Comparison of ENCODE assay signal across 15 cellular contexts in the genomic region with DNA sequence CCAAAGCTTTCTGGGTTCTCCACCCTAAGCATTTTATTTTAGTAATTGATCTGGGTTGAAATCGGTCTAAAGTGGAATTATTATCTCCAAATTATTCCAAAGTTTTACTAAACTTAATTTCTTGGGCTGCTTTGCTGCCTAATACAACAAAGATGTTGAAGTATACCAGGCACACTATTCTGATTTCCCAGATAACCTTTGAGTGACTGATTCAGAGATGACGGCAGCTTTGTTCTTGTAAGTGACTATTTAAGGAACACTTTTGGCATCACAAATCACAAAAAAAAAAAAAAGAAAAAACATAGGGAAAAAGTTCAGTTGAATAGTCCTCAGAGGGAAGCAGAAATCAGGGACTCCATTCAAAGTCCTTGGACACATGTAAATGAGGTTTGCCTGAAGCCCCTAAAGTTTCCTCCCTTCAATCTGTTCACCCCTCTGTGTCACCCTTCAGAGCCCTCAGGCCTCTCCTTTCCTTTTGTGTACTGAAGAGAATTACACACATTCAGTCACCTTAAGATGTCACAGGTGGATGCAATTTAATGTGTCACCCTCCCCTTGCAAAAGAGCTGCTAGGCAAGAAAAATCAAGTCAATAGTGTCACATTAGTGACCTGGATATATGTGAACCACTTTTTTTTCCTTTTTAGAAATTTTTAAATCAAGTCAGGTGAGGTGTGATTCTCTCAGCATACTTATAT.
DNase-seq lines count a peak whose midpoint lies in the region; ATAC-seq and TF ChIP-seq lines count a peak whose summit lies in the region.
"Had no signal": no experiment of that assay in that cellular context is flagged by ENCODE, and none has a peak within 500 bp of the region (broad histone marks: within the 10 kb centered on the region; RNA-seq: fewer than 3 reads in every experiment).

No MANE protein-coding gene starts in this region.

- peaks cover 2% of the 10 kb centered on the region for H3K4me1 ChIP-seq in right cardiac atrium (ENCODE audit: control insufficient read depth, insufficient read depth, low read length)
- H3K4me1 ChIP-seq: breast epithelium, gastroesophageal sphincter had no signal

- H3K27ac Mint-ChIP-seq in T-helper 17 cell = peak overlapping the region; percentile 75
- H3K27ac Mint-ChIP-seq in stimulated activated naive CD8-positive, alpha-beta T cell treated with anti-CD3 and anti-CD28 coated beads, Interleukin-15, Interleukin-2, amounts not matched to agents 100 ng/mL and 50 ng/mL, for 24 hours = peak overlapping the region; percentile 99
- H3K27ac Mint-ChIP-seq in osteocyte (ENCODE audit: unreplicated experiment) = no peak overlapping the region
- H3K27ac Mint-ChIP-seq: HFFc6, WTC11 had no signal

- TF ChIP-seq CTCF in omental fat pad (IDR thresholded peaks at IDR 0.05) (no peak), osteocyte (IDR thresholded peaks at IDR 0.05) (no peak)

- peaks cover 11% of the 10 kb centered on the region for H3K9me3 Mint-ChIP-seq in stimulated activated naive CD8-positive, alpha-beta T cell treated with anti-CD3 and anti-CD28 coated beads, Interleukin-15, Interleukin-2, amounts not matched to agents 100 ng/mL and 50 ng/mL, for 24 hours
- no peaks in the 10 kb centered on the region for H3K9me3 Mint-ChIP-seq in osteocyte (ENCODE audit: unreplicated experiment)
- H3K9me3 Mint-ChIP-seq: HFFc6, neural crest cell, WTC11 had no signal

- H3K27ac ChIP-seq in right cardiac atrium (ENCODE audit: low read length) (peak overlapping the region; percentile 52), epithelial cell of prostate (peak overlapping the region; percentile 9)
- H3K27ac ChIP-seq: breast epithelium, gastroesophageal sphincter had no signal

- ATAC-seq in right cardiac atrium (peak in 1 of 2 donors; percentile 76), left cardiac atrium (no peak), T-helper 17 cell (no peak), omental fat pad (ENCODE audit: low FRiP score) (no peak), HG02884 (IDR thresholded peaks at IDR 0.05; ENCODE audit: unreplicated experiment) (no peak)
- ATAC-seq: gastroesophageal sphincter, WTC11 had no signal

- peaks cover 2% of the 10 kb centered on the region for H3K36me3 Mint-ChIP-seq in T-helper 17 cell (ENCODE audit: low read depth)
- peaks cover 6% of the 10 kb centered on the region for H3K36me3 Mint-ChIP-seq in stimulated activated naive CD8-positive, alpha-beta T cell treated with anti-CD3 and anti-CD28 coated beads, Interleukin-15, Interleukin-2, amounts not matched to agents 100 ng/mL and 50 ng/mL, for 24 hours (ENCODE audit: low read depth)
- peaks cover 2% of the 10 kb centered on the region for H3K36me3 Mint-ChIP-seq in osteocyte (ENCODE audit: unreplicated experiment)

- 49% methylated on average over 2 of the region's 2 CpGs for WGBS in right cardiac atrium

- H3K4me3 Mint-ChIP-seq in T-helper 17 cell = no peak overlapping the region
- H3K4me3 Mint-ChIP-seq in stimulated activated naive CD8-positive, alpha-beta T cell treated with anti-CD3 and anti-CD28 coated beads, Interleukin-15, Interleukin-2, amounts not matched to agents 100 ng/mL and 50 ng/mL, for 24 hours = peak overlapping the region; percentile 19
- no peak overlapping the region for H3K4me3 Mint-ChIP-seq in osteocyte (ENCODE audit: unreplicated experiment)
- H3K4me3 Mint-ChIP-seq: HFFc6, neural crest cell, WTC11 had no signal

- H3K27me3 Mint-ChIP-seq in T-helper 17 cell (no peaks in the 10 kb centered on the region), osteocyte (ENCODE audit: unreplicated experiment) (no peaks in the 10 kb centered on the region)
- no peaks in the 10 kb centered on the region for H3K27me3 Mint-ChIP-seq in stimulated activated naive CD8-positive, alpha-beta T cell treated with anti-CD3 and anti-CD28 coated beads, Interleukin-15, Interleukin-2, amounts not matched to agents 100 ng/mL and 50 ng/mL, for 24 hours

- no peaks in the 10 kb centered on the region for H3K9me3 ChIP-seq in right cardiac atrium (ENCODE audit: control insufficient read depth, low read length)
- H3K9me3 ChIP-seq in T-helper 17 cell (ENCODE audit: control insufficient read depth, low read length, poor library complexity, severe bottlenecking) = no peaks in the 10 kb centered on the region
- H3K9me3 ChIP-seq: breast epithelium, gastroesophageal sphincter had no signal

- intact Hi-C loops in right cardiac atrium (cut with DNase I) = no loop called here
- intact Hi-C loops in left cardiac atrium (cut with DNase I) = no loop called here

- no peak overlapping the region for H3K4me3 ChIP-seq in right cardiac atrium (ENCODE audit: low read length)
- H3K4me3 ChIP-seq: breast epithelium, gastroesophageal sphincter had no signal

- peaks cover 35% of the 10 kb centered on the region for H3K4me1 Mint-ChIP-seq in T-helper 17 cell
- H3K4me1 Mint-ChIP-seq in stimulated activated naive CD8-positive, alpha-beta T cell treated with anti-CD3 and anti-CD28 coated beads, Interleukin-15, Interleukin-2, amounts not matched to agents 100 ng/mL and 50 ng/mL, for 24 hours (ENCODE audit: low read depth) = peaks cover 75% of the 10 kb centered on the region
- H3K4me1 Mint-ChIP-seq in osteocyte (ENCODE audit: unreplicated experiment) = no peaks in the 10 kb centered on the region

- H3K27me3 ChIP-seq in right cardiac atrium (ENCODE audit: control insufficient read depth, insufficient read depth) = no peaks in the 10 kb centered on the region
- H3K27me3 ChIP-seq: breast epithelium, gastroesophageal sphincter had no signal

- DNase-seq in right cardiac atrium = no peak
- no peak for DNase-seq in left cardiac atrium
- no peak for DNase-seq in T-helper 17 cell
- DNase-seq in epithelial cell of prostate (ENCODE audit: low read depth, low spot score) = no peak
- DNase-seq in omental fat pad (ENCODE audit: low spot score) = no peak
- no peak for DNase-seq in osteocyte (ENCODE audit: extremely low spot score, unreplicated experiment)
- DNase-seq: HFFc6, NCI-H1092 treated with DMSO at 0.1 percent for 48 hours, NCI-H774 had no signal
